Comparison of ENCODE assay signal across 20 cellular contexts in the genomic region with DNA sequence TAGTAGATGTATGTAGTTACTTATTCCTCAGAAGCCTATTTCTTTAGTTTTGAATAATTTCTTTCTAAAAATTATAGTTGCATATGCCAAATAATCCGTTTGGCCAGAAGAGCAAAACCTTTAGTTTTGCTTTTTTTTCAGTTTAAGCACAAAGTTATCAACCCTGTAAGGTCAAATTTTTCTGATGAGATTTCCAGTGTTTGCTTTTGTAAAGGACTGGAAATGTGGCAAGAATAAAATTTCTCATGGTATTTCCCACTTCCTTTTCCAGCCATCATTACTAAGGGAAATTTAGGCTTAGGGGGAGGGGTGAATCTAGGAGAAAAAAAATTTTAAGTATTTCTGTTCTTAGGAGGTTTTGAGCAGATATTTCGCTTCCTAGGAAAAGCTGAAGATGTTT. TPM values are rescaled to one million over a fixed set of nuclear protein-coding genes. Genes with fewer than 3 reads are reported as not detected.
A peak's percentile ranks its signal among the peaks of the same experiment; 100 is the strongest.
DNase-seq lines count a peak whose midpoint lies in the region; ATAC-seq, FAIRE-seq and TF ChIP-seq lines count a peak whose summit lies in the region.
"Had no signal": no experiment of that assay in that cellular context is flagged by ENCODE, and none has a peak within 500 bp of the region (broad histone marks: within the 10 kb centered on the region; RNA-seq: fewer than 3 reads in every experiment).

No MANE protein-coding gene starts in this region.

- H2AFZ ChIP-seq in trophoblast cell (ENCODE audit: insufficient read depth, low read length, poor library complexity) = no peak overlapping the region
- H2AFZ ChIP-seq: parathyroid adenoma, PC-9 had no signal

- WGBS in trophoblast cell (ENCODE audit: extremely low coverage, insufficient coverage, insufficient read length) = no CpG with 5 or more reads among the region's 2 CpGs
- WGBS in aorta, 2 donors = 1 to 7% methylated on average over 2 of the region's 2 CpGs

- peaks cover 0 to 4% (median 3%) of the 10 kb centered on the region in 3 donors for H3K36me3 Mint-ChIP-seq in naive thymus-derived CD8-positive, alpha-beta T cell
- H3K36me3 Mint-ChIP-seq: CD4-positive, CD25-positive, alpha-beta regulatory T cell; stimulated activated naive B cell treated with anti-CD40 and anti-IgM and Interleukin-4, amounts not matched to agents 10 μg/mL and 1 μg/mL and 100 μg/mL, for 72 hours had no signal

- H2BK12ac ChIP-seq in trophoblast cell (ENCODE audit: low read length) = no peak overlapping the region

- peak overlapping the region; percentile 92 for H3K4ac ChIP-seq in trophoblast cell (ENCODE audit: low read depth, low read length)

- H4K8ac ChIP-seq in trophoblast cell (ENCODE audit: low read depth, low read length) = no peak overlapping the region

- peaks cover 29% of the 10 kb centered on the region for H3K79me2 ChIP-seq in trophoblast cell (ENCODE audit: control insufficient read depth, insufficient read depth, low read length, poor library complexity)
- H3K79me2 ChIP-seq: parathyroid adenoma had no signal

- no peak overlapping the region for H3K4me3 Mint-ChIP-seq in naive thymus-derived CD8-positive, alpha-beta T cell
- H3K4me3 Mint-ChIP-seq: activated naive CD4-positive, alpha-beta T cell treated with anti-CD3 and anti-CD28 coated beads for 36 hours; brain; CD4-positive, CD25-positive, alpha-beta regulatory T cell; stimulated activated naive B cell treated with anti-CD40 and anti-IgM and Interleukin-4, amounts not matched to agents 10 μg/mL and 1 μg/mL and 100 μg/mL, for 72 hours had no signal

- H3K36me3 ChIP-seq in right atrium auricular region (peaks cover 53% of the 10 kb centered on the region), trophoblast cell (ENCODE audit: control insufficient read depth in 1 of 2, insufficient read depth in 2 of 2, low read length in 2 of 2) (peaks cover 13 to 27% of the 10 kb centered on the region in 2 experiments), aorta (ENCODE audit: control insufficient read depth in 1 of 2, insufficient read depth in 2 of 2, low read length in 1 of 2) (no peaks in the 10 kb centered on the region)

- H3K9ac ChIP-seq in trophoblast cell (ENCODE audit: low read length) = no peak overlapping the region
- H3K9ac ChIP-seq: parathyroid adenoma had no signal

- H2BK5ac ChIP-seq in trophoblast cell (ENCODE audit: low read depth, low read length, poor library complexity) = no peak overlapping the region

- H3K4me1 Mint-ChIP-seq in naive thymus-derived CD8-positive, alpha-beta T cell = peaks cover 0 to 5% (median 2%) of the 10 kb centered on the region in 4 donors

- no peak for TF ChIP-seq POLR2A in GM12892 (IDR thresholded peaks at IDR 0.05; ENCODE audit: low read depth, low read length)

- intact Hi-C loops in Right ventricle myocardium superior (cut with DNase I) = loop anchor here (10.0 kb wide), 1 partner anchor 48 kb away; no protein-coding TSS in a partner anchor
- intact Hi-C loops in aorta (cut with DNase I) = loop anchor here in 1 of 2 donors (10.0 kb wide), 1 partner anchor 378 kb away; no protein-coding TSS in a partner anchor

- no peak overlapping the region for H3K23ac ChIP-seq in trophoblast cell (ENCODE audit: low read length)

- H3K27ac Mint-ChIP-seq in naive thymus-derived CD8-positive, alpha-beta T cell = no peak overlapping the region
- H3K27ac Mint-ChIP-seq: activated naive CD4-positive, alpha-beta T cell treated with anti-CD3 and anti-CD28 coated beads for 36 hours; brain; CD4-positive, CD25-positive, alpha-beta regulatory T cell; stimulated activated naive B cell treated with anti-CD40 and anti-IgM and Interleukin-4, amounts not matched to agents 10 μg/mL and 1 μg/mL and 100 μg/mL, for 72 hours had no signal

- H3K4me2 ChIP-seq in trophoblast cell (ENCODE audit: low read length) = no peak overlapping the region
- H3K4me2 ChIP-seq: PC-9 had no signal

- H3K79me1 ChIP-seq in trophoblast cell (ENCODE audit: low read length) = peaks cover 5% of the 10 kb centered on the region

- H3K27me3 Mint-ChIP-seq in naive thymus-derived CD8-positive, alpha-beta T cell = peaks cover 0 to 2% (median 0%) of the 10 kb centered on the region in 5 donors
- H3K27me3 Mint-ChIP-seq: CD4-positive, CD25-positive, alpha-beta regulatory T cell had no signal

- H3K4me1 ChIP-seq in right atrium auricular region = peaks cover 2 to 92% of the 10 kb centered on the region in 2 donors
- peaks cover 12 to 33% of the 10 kb centered on the region in 2 experiments for H3K4me1 ChIP-seq in trophoblast cell (ENCODE audit: control insufficient read depth in 1 of 2, insufficient read depth in 2 of 2, low read length in 2 of 2)
- H3K4me1 ChIP-seq in aorta (ENCODE audit: control insufficient read depth in 1 of 2, insufficient read depth in 2 of 2, low read length in 2 of 2) = peaks cover 12 to 17% of the 10 kb centered on the region in 2 donors

- H3K4me3 ChIP-seq in right atrium auricular region (peak overlapping the region; percentile 12 to 20), trophoblast cell (ENCODE audit: low read depth, low read length) (no peak overlapping the region), aorta (ENCODE audit: low read length in 2 of 2) (peak overlapping the region; percentile 27 to 68)
- H3K4me3 ChIP-seq: PC-9 had no signal

- TF ChIP-seq CTCF in right atrium auricular region (IDR thresholded peaks at IDR 0.05) = no peak
- TF ChIP-seq CTCF in GM10248 (IDR thresholded peaks at IDR 0.05; ENCODE audit: control extremely low read depth, extremely low read depth, low read depth, missing control alignments) = no peak

- no peak overlapping the region for H2AK5ac ChIP-seq in trophoblast cell (ENCODE audit: low read length)

- no peak overlapping the region for H4K12ac ChIP-seq in trophoblast cell (ENCODE audit: low read depth, low read length)

- no peak overlapping the region for H2BK120ac ChIP-seq in trophoblast cell (ENCODE audit: insufficient read depth, low read length, poor library complexity)

- POLR2A ChIA-PET in naive thymus-derived CD8-positive, alpha-beta T cell (lab: Charles Lee) = no interaction called here
- POLR2A ChIA-PET in GM10248 (lab: Yijun Ruan, JAX) = no interaction called here

- DNase-seq in right atrium auricular region (ENCODE audit: low spot score) = no peak
- DNase-seq in Right ventricle myocardium superior = no peak
- peak; percentile 76 for DNase-seq in fibroblast of peridontal ligament (ENCODE audit: extremely low read depth)
- DNase-seq in trophoblast cell = no peak
- no peak for DNase-seq in aorta
- no peak for DNase-seq in GM12892 (ENCODE audit: insufficient read length)
- DNase-seq in naive thymus-derived CD8-positive, alpha-beta T cell = no peak
- DNase-seq in GM10248 (ENCODE audit: extremely low spot score) = no peak
- DNase-seq: ACHN; activated CD4-positive, alpha-beta T cell treated with anti-CD3 and anti-CD28 coated beads for 48 hours; activated naive CD4-positive, alpha-beta T cell treated with anti-CD3 and anti-CD28 coated beads for 36 hours; CD4-positive, CD25-positive, alpha-beta regulatory T cell; Kasumi-1; left colon; NCI-H1105 treated with DMSO at 0.1 percent for 48 hours; NCI-H82; PC-9; stimulated activated naive B cell treated with anti-CD40 and anti-IgM and Interleukin-4, amounts not matched to agents 10 μg/mL and 1 μg/mL and 100 μg/mL, for 72 hours had no signal

- no peak overlapping the region for H4K91ac ChIP-seq in trophoblast cell (ENCODE audit: low read depth, low read length)

- H3K9me3 Mint-ChIP-seq in naive thymus-derived CD8-positive, alpha-beta T cell = no peaks in the 10 kb centered on the region
- H3K9me3 Mint-ChIP-seq: activated naive CD4-positive, alpha-beta T cell treated with anti-CD3 and anti-CD28 coated beads for 36 hours had no signal

- no peak for FAIRE-seq in GM12892 (lab: Jason Lieb, UNC)

- H3K9me3 ChIP-seq in right atrium auricular region (no peaks in the 10 kb centered on the region), trophoblast cell (ENCODE audit: insufficient read depth, low read depth, low read length) (peaks cover 2% of the 10 kb centered on the region), aorta (ENCODE audit: control insufficient read depth, low read length) (no peaks in the 10 kb centered on the region)

- no peak overlapping the region for H3K14ac ChIP-seq in trophoblast cell (ENCODE audit: low read length)

- H3K27ac ChIP-seq in right atrium auricular region (peak overlapping the region; percentile 55 to 74), trophoblast cell (ENCODE audit: low read depth, low read length) (no peak overlapping the region), aorta (ENCODE audit: low read depth in 1 of 2, low read length in 2 of 2) (peak overlapping the region; percentile 92 to 96)
- H3K27ac ChIP-seq: parathyroid adenoma, PC-9 had no signal

- H3K27me3 ChIP-seq in right atrium auricular region (no peaks in the 10 kb centered on the region), trophoblast cell (ENCODE audit: insufficient read depth, low read length) (no peaks in the 10 kb centered on the region), aorta (ENCODE audit: control insufficient read depth in 1 of 2, insufficient read depth in 2 of 2, low read length in 1 of 2) (no peaks in the 10 kb centered on the region)

- CTCF ChIA-PET in GM10248 (lab: Yijun Ruan, JAX) = interaction anchor here (1.5 kb wide), 1 partner anchor 28 kb away, joined by 3 read pairs; no protein-coding TSS in a partner anchor

- ATAC-seq in Right ventricle myocardium superior (ENCODE audit: poor library complexity) = no peak
- no peak for ATAC-seq in aorta (ENCODE audit: low FRiP score)
- ATAC-seq in naive thymus-derived CD8-positive, alpha-beta T cell = no peak
- ATAC-seq: left colon; stimulated activated naive B cell treated with anti-CD40 and anti-IgM and Interleukin-4, amounts not matched to agents 10 μg/mL and 1 μg/mL and 100 μg/mL, for 72 hours had no signal

- H3K18ac ChIP-seq in trophoblast cell (ENCODE audit: low read length) = no peak overlapping the region

RNA-seq across cellular contexts. Expression of gene CALD1, which starts 7.6 kb away (rescaled TPM):
- total RNA-seq in right atrium auricular region (100 to 1,000 TPM; 119 to 157 TPM), Right ventricle myocardium superior (86.1 TPM), aorta (1,000 to 10,000 TPM; 1,102 to 1,700 TPM)
- polyA plus RNA-seq in trophoblast cell (2013) = 510 and 518 TPM in 2 replicates
- 1,000 to 10,000 TPM in 1 of 2 donors, 100 to 1,000 TPM in 1; 658 to 1,235 TPM for polyA plus RNA-seq in aorta
- 0.55 TPM for polyA plus RNA-seq in GM12892 (2012; ENCODE audit: missing spikeins)
- total RNA-seq in naive thymus-derived CD8-positive, alpha-beta T cell = not detected
- polyA plus RNA-seq in naive thymus-derived CD8-positive, alpha-beta T cell = not detected

Comparison
In these comparisons a context has a peak if more than half of its experiments do, and no peak if none do; other contexts are left out.
1. RNA of gene CALD1, which starts 7.6 kb away (total RNA-seq): 1,102 to 1,700 TPM in aorta, 119 to 157 TPM in right atrium auricular region and 86.1 TPM in Right ventricle myocardium superior (single experiment); not detected in naive thymus-derived CD8-positive, alpha-beta T cell; every median in the first group is over 10 times any median in the second.